Comparison of ENCODE assay signal across 21 cellular contexts in genomic region chr4:55424791-55425190, GRCh38.
"Had no signal": no experiment of that assay in that cellular context is flagged by ENCODE, and none has a peak within 500 bp of the region (broad histone marks: within the 10 kb centered on the region; RNA-seq: fewer than 3 reads in every experiment).

No MANE protein-coding gene starts in this region.

- DNase-seq: activated CD4-positive, alpha-beta T cell treated with anti-CD3 and anti-CD28 coated beads, Interleukin-2, amount 10 ng/mL, durations not matched to agents 7 days and 5 days; activated CD8-positive, alpha-beta T cell treated with anti-CD3 and anti-CD28 coated beads, Interleukin-2, amount 10 ng/mL, durations not matched to agents 7 days and 5 days; activated gamma-delta T cell; activated T-cell treated with anti-CD3 and anti-CD28 coated beads, Interleukin-2, amount 50 U/mL, for 48 hours; caudate nucleus; colonic mucosa; erythroblast; heart right ventricle; left lung; mammary epithelial cell; mucosa of descending colon; naive B cell; stimulated activated CD4-positive, alpha-beta T cell treated with anti-CD3 and anti-CD28 coated beads, Interleukin-4, amount 100 ng/mL, for 1 hour; stimulated activated naive CD8-positive, alpha-beta T cell treated with anti-CD3 and anti-CD28 coated beads, Interleukin-15, amount 100 ng/mL, for 72 hours had no signal

- H3K27ac ChIP-seq: colonic mucosa, heart right ventricle, left lung, neutrophil, parathyroid adenoma had no signal

- ATAC-seq: activated CD4-positive, CD25-positive, alpha-beta regulatory T cell treated with anti-CD3 and anti-CD28 coated beads, Interleukin-2, amount 50 U/mL, for 24 hours; activated CD8-positive, alpha-beta T cell treated with anti-CD3 and anti-CD28 coated beads, Interleukin-2, amount 10 ng/mL, durations not matched to agents 7 days and 5 days; activated naive CD4-positive, alpha-beta T cell treated with anti-CD3 and anti-CD28 coated beads, Interleukin-2, amount 50 U/mL, for 72 hours; heart right ventricle; left lung; mucosa of descending colon; sciatic nerve; stimulated activated naive CD8-positive, alpha-beta T cell treated with anti-CD3 and anti-CD28 coated beads, Interleukin-15, amount 100 ng/mL, for 72 hours had no signal

- H3K9me3 ChIP-seq: colonic mucosa, heart right ventricle, left lung, mucosa of descending colon, neutrophil had no signal

- H3K4me3 ChIP-seq: colonic mucosa, heart right ventricle, left lung, mucosa of descending colon, smooth muscle cell had no signal

- H3K27me3 ChIP-seq: colonic mucosa, heart right ventricle, left lung, neutrophil had no signal

- H3K27me3 Mint-ChIP-seq: activated CD4-positive, alpha-beta T cell treated with anti-CD3 and anti-CD28 coated beads, Interleukin-2, amount 10 ng/mL, durations not matched to agents 7 days and 5 days; naive B cell; stimulated activated naive CD8-positive, alpha-beta T cell treated with anti-CD3 and anti-CD28 coated beads, Interleukin-15, amount 100 ng/mL, for 72 hours; type B pancreatic cell had no signal

- H3K4me3 Mint-ChIP-seq: activated CD4-positive, alpha-beta T cell treated with anti-CD3 and anti-CD28 coated beads, Interleukin-2, amount 10 ng/mL, durations not matched to agents 7 days and 5 days; activated CD8-positive, alpha-beta T cell treated with anti-CD3 and anti-CD28 coated beads, Interleukin-2, amount 10 ng/mL, durations not matched to agents 7 days and 5 days; naive B cell; stimulated activated naive CD8-positive, alpha-beta T cell treated with anti-CD3 and anti-CD28 coated beads, Interleukin-15, amount 100 ng/mL, for 72 hours; type B pancreatic cell had no signal

- H3K4me1 ChIP-seq: colonic mucosa, left lung, parathyroid adenoma had no signal

- H3K27ac Mint-ChIP-seq: activated CD4-positive, alpha-beta T cell treated with anti-CD3 and anti-CD28 coated beads, Interleukin-2, amount 10 ng/mL, durations not matched to agents 7 days and 5 days; activated CD8-positive, alpha-beta T cell treated with anti-CD3 and anti-CD28 coated beads, Interleukin-2, amount 10 ng/mL, durations not matched to agents 7 days and 5 days; stimulated activated naive CD8-positive, alpha-beta T cell treated with anti-CD3 and anti-CD28 coated beads, Interleukin-15, amount 100 ng/mL, for 72 hours; type B pancreatic cell had no signal

- H3K9me3 Mint-ChIP-seq: activated CD4-positive, alpha-beta T cell treated with anti-CD3 and anti-CD28 coated beads, Interleukin-2, amount 10 ng/mL, durations not matched to agents 7 days and 5 days; activated naive CD4-positive, alpha-beta T cell treated with anti-CD3 and anti-CD28 coated beads, Interleukin-2, amount 50 U/mL, for 72 hours; naive B cell; stimulated activated naive CD8-positive, alpha-beta T cell treated with anti-CD3 and anti-CD28 coated beads, Interleukin-15, amount 100 ng/mL, for 72 hours; type B pancreatic cell had no signal
